ENCODE assay signal across 8 cellular contexts in genomic region chr17:64496786-64497564, GRCh38. TPM values are rescaled to one million over a fixed set of nuclear protein-coding genes. Genes with fewer than 3 reads are reported as not detected.
DNase-seq lines count a peak whose midpoint lies in the region; ATAC-seq and TF ChIP-seq lines count a peak whose summit lies in the region.

Gene POLG2, minus strand, starts transcription at chr17:64497054. Its CDS starts 86 bp downstream, at chr17:64496968.

- peaks cover 27 to 29% of the 10 kb centered on the region in 2 experiments for H3K4me1 ChIP-seq in SK-N-SH (ENCODE audit: control insufficient read depth in 1 of 2, insufficient read depth in 2 of 2, low read depth in 1 of 2, low read length in 1 of 2)
- H3K4me1 ChIP-seq in testis, result peaks cover 23% of the 10 kb centered on the region

- intact Hi-C loops in testis (cut with DNase I; ENCODE audit: low total_unique reads), result no loop called here

- TF ChIP-seq POLR2A in GM10847 (IDR thresholded peaks at IDR 0.05; ENCODE audit: extremely low read depth, insufficient read length), result peak; percentile 89
- no peak for TF ChIP-seq POLR2A in testis (IDR thresholded peaks at IDR 0.05)

- CTCF ChIA-PET in SK-N-SH (lab: Yijun Ruan, JAX), result interaction anchor here (0.6 to 13.6 kb wide), 17 partner anchors 8 to 280 kb away, joined by 3 to 122 read pairs (median 3); partner anchors contain the start of genes CEP95 and DDX5

- 2% methylated on average over 46 of the region's 50 CpGs for WGBS in SK-N-SH (ENCODE audit: low lambda C conversion rate)
- 0 to 1% methylated on average over 47 to 49 of the region's 50 CpGs for WGBS in testis, 2 donors

- peak within 1 kb of the TSS; percentile 78 to 81 for H3K4me3 ChIP-seq in SK-N-SH (ENCODE audit: low read depth in 2 of 2, low read length in 1 of 2)
- H3K4me3 ChIP-seq in testis, result peak within 1 kb of the TSS; percentile 64 to 74

- H3K9me3 ChIP-seq in SK-N-SH (no peaks in the 10 kb centered on the region), testis (no peaks in the 10 kb centered on the region)

- H3K27me3 ChIP-seq in SK-N-SH (ENCODE audit: insufficient read depth), result no peaks in the 10 kb centered on the region
- no peaks in the 10 kb centered on the region for H3K27me3 ChIP-seq in testis

- TF ChIP-seq RAD21 in SK-N-SH (IDR thresholded peaks at IDR 0.05; ENCODE audit: low read length), result peak; percentile 43

- H3K4me2 ChIP-seq in SK-N-SH, result peak within 1 kb of the TSS; percentile 90

- TF ChIP-seq EP300 in SK-N-SH (IDR thresholded peaks at IDR 0.05; ENCODE audit: borderline replicate concordance in 1 of 2, low read depth in 1 of 2, low read length in 1 of 2), result no peak

- H2AFZ ChIP-seq in SK-N-SH (ENCODE audit: low read depth), result peak within 1 kb of the TSS; percentile 60; the same call in 1 of the 2 replicates

- H3K36me3 ChIP-seq in SK-N-SH (replicated peaks in 1 of 2; ENCODE audit: control insufficient read depth in 1 of 2, insufficient read depth in 2 of 2, low read length in 1 of 2) (peaks cover 55 to 58% of the 10 kb centered on the region in 2 experiments), testis (ENCODE audit: low read depth, missing control alignments) (no peaks in the 10 kb centered on the region)

- ATAC-seq in HG02610 (IDR thresholded peaks at IDR 0.05; ENCODE audit: unreplicated experiment), result peak; percentile 84
- peak; percentile 92 for ATAC-seq in omental fat pad (ENCODE audit: low FRiP score)

- TF ChIP-seq CTCF in SK-N-SH (IDR thresholded peaks at IDR 0.05), result peak; percentile 74
- no peak for TF ChIP-seq CTCF in omental fat pad (IDR thresholded peaks at IDR 0.05)
- TF ChIP-seq CTCF in testis (IDR thresholded peaks at IDR 0.05), result peak; percentile 7 to 25 (median 25)

- DNase-seq in NCI-H1092 (lab: John Stamatoyannopoulos, UW) (peak; percentile 90), SK-N-SH (peak; percentile 96), globus pallidus (ENCODE audit: low spot score) (peak; percentile 86), omental fat pad (ENCODE audit: low spot score) (peak; percentile 82), testis (peak; percentile 95)
- peak; percentile 95 for DNase-seq in activated naive CD4-positive, alpha-beta T cell treated with anti-CD3 and anti-CD28 coated beads, Interleukin-2, amount 50 U/mL, for 16 hours

- H3F3A ChIP-seq in SK-N-SH (replicated peaks; ENCODE audit: insufficient read depth), result peaks cover 53% of the 10 kb centered on the region

- peaks cover 49% of the 10 kb centered on the region for H4K20me1 ChIP-seq in SK-N-SH (ENCODE audit: insufficient read depth)

- peak within 1 kb of the TSS; percentile 67 for H3K9ac ChIP-seq in SK-N-SH

- H3K79me2 ChIP-seq in SK-N-SH (ENCODE audit: insufficient read depth), result peaks cover 74% of the 10 kb centered on the region

- H3K27ac ChIP-seq in SK-N-SH (ENCODE audit: low read depth in 2 of 2, low read length in 1 of 2) (peak within 1 kb of the TSS; percentile 87 to 99), testis (peak within 1 kb of the TSS; percentile 31 to 82)

- H3K9me2 ChIP-seq in SK-N-SH, result no peaks in the 10 kb centered on the region

- POLR2A ChIA-PET in SK-N-SH (lab: Yijun Ruan, JAX), result interaction anchor here (0.5 to 4.2 kb wide), 9 partner anchors 8 to 166 kb away, joined by 3 to 140 read pairs (median 4); partner anchors contain the start of genes CEP95 and DDX5

TF ChIP-seq in SK-N-SH, 30 proteins besides CTCF, POLR2A, EP300 and RAD21 (continues in another document):
- TF ChIP-seq SMC3 (IDR thresholded peaks at IDR 0.05; ENCODE audit: low read depth, low read length) (no peak), POLR2AphosphoS5 (IDR thresholded peaks at IDR 0.05; ENCODE audit: low read depth, low read length) (peak; percentile 98), YY1 (IDR thresholded peaks at IDR 0.05; ENCODE audit: low read depth) (peak; percentile 92), USF2 (IDR thresholded peaks at IDR 0.05; ENCODE audit: borderline replicate concordance, low read depth, low read length) (no peak), FOSL2 (IDR thresholded peaks at IDR 0.05; ENCODE audit: borderline replicate concordance, low read depth) (peak; percentile 48), GATA2 (CRISPR knock-in tag; IDR thresholded peaks at IDR 0.05) (no peak), MXI1 (IDR thresholded peaks at IDR 0.05; ENCODE audit: low read depth, low read length) (peak; percentile 98), JUND (IDR thresholded peaks at IDR 0.05) (peak; percentile 50; the same call in 1 of the 2 replicates), RXRA (IDR thresholded peaks at IDR 0.05; ENCODE audit: borderline replicate concordance, low read depth) (no peak), NRF1 (IDR thresholded peaks at IDR 0.05; ENCODE audit: low read depth, low read length) (peak; percentile 96), TEAD4 (IDR thresholded peaks at IDR 0.05; ENCODE audit: borderline replicate concordance, insufficient read depth) (no peak), GABPA (IDR thresholded peaks at IDR 0.05; ENCODE audit: low read depth) (peak; percentile 84), ELF1 (IDR thresholded peaks at IDR 0.05) (peak; percentile 79; the same call in 1 of the 2 replicates), TAF1 (IDR thresholded peaks at IDR 0.05; ENCODE audit: borderline replicate concordance, low read depth, low read length) (peak; percentile 91), RCOR1 (IDR thresholded peaks at IDR 0.05; ENCODE audit: low read length) (peak; percentile 10; the same call in 1 of the 2 replicates)
- TF ChIP-seq, protein P1, sequence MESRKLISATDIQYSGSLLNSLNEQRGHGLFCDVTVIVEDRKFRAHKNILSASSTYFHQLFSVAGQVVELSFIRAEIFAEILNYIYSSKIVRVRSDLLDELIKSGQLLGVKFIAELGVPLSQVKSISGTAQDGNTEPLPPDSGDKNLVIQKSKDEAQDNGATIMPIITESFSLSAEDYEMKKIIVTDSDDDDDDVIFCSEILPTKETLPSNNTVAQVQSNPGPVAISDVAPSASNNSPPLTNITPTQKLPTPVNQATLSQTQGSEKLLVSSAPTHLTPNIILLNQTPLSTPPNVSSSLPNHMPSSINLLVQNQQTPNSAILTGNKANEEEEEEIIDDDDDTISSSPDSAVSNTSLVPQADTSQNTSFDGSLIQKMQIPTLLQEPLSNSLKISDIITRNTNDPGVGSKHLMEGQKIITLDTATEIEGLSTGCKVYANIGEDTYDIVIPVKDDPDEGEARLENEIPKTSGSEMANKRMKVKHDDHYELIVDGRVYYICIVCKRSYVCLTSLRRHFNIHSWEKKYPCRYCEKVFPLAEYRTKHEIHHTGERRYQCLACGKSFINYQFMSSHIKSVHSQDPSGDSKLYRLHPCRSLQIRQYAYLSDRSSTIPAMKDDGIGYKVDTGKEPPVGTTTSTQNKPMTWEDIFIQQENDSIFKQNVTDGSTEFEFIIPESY (IDR thresholded peaks at IDR 0.05; ENCODE audit: borderline replicate concordance, low read depth), result 0 out of 2 replicates have a peak, but pooled peaks have one; percentile 14
- TF ChIP-seq, protein P2, sequence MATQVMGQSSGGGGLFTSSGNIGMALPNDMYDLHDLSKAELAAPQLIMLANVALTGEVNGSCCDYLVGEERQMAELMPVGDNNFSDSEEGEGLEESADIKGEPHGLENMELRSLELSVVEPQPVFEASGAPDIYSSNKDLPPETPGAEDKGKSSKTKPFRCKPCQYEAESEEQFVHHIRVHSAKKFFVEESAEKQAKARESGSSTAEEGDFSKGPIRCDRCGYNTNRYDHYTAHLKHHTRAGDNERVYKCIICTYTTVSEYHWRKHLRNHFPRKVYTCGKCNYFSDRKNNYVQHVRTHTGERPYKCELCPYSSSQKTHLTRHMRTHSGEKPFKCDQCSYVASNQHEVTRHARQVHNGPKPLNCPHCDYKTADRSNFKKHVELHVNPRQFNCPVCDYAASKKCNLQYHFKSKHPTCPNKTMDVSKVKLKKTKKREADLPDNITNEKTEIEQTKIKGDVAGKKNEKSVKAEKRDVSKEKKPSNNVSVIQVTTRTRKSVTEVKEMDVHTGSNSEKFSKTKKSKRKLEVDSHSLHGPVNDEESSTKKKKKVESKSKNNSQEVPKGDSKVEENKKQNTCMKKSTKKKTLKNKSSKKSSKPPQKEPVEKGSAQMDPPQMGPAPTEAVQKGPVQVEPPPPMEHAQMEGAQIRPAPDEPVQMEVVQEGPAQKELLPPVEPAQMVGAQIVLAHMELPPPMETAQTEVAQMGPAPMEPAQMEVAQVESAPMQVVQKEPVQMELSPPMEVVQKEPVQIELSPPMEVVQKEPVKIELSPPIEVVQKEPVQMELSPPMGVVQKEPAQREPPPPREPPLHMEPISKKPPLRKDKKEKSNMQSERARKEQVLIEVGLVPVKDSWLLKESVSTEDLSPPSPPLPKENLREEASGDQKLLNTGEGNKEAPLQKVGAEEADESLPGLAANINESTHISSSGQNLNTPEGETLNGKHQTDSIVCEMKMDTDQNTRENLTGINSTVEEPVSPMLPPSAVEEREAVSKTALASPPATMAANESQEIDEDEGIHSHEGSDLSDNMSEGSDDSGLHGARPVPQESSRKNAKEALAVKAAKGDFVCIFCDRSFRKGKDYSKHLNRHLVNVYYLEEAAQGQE (IDR thresholded peaks at IDR 0.05; ENCODE audit: low read depth, low read length), result peak; percentile 48; the same call in 1 of the 2 replicates
- TF ChIP-seq, protein P3, sequence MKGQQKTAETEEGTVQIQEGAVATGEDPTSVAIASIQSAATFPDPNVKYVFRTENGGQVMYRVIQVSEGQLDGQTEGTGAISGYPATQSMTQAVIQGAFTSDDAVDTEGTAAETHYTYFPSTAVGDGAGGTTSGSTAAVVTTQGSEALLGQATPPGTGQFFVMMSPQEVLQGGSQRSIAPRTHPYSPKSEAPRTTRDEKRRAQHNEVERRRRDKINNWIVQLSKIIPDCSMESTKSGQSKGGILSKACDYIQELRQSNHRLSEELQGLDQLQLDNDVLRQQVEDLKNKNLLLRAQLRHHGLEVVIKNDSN (IDR thresholded peaks at IDR 0.05; ENCODE audit: borderline replicate concordance, low read depth), result no peak

RNA-seq across cellular contexts. Expression of gene POLG2, which starts in this region (rescaled TPM):
- polyA plus RNA-seq in SK-N-SH (2012; rRNA removed), result 18.0 and 20.1 TPM in 2 replicates
- 12.7 and 14.4 TPM in 2 replicates for polyA plus RNA-seq in SK-N-SH (2012; cell fraction: cytosol; rRNA removed)
- 65.9 and 91.3 TPM in 2 replicates for polyA plus RNA-seq in SK-N-SH (2012; cell fraction: nucleus; rRNA removed)
- total RNA-seq in omental fat pad, result 10 to 100 TPM in 2 of 4 donors, 1 to 10 TPM in 2; 6.3 to 27.3 (median 13.7) TPM
- 10 to 100 TPM; 19.0 to 29.7 TPM for total RNA-seq in testis
- polyA plus RNA-seq in testis (ENCODE audit: insufficient read depth, low read depth, low replicate concordance), result 47.1 TPM

Comparison
In these comparisons a context has a peak if more than half of its experiments do, and no peak if none do; other contexts are left out.
1. Peak in every context shown above with its lines: DNase-seq, ATAC-seq, H3K4me3 ChIP-seq and H3K27ac ChIP-seq.
2. CTCF ChIP-seq: peak in SK-N-SH (single experiment) and testis (3 of 3); none in omental fat pad (0 of 3).